ENCODE assay signal across 1 cellular context in genomic region chr7:100389437-100390088, GRCh38.
TF ChIP-seq lines count a peak whose summit lies in the region.

No MANE protein-coding gene starts in this region.

TF ChIP-seq in HEK293, 187 proteins besides CTCF, POLR2A, EP300 and RAD21 (continued from another document):
- TF ChIP-seq ZNF518A (tag by site-specific recombination; conservative IDR thresholded peaks at IDR 0.05; ENCODE audit: low read depth): no peak
- no peak for TF ChIP-seq ZNF747 (tag by site-specific recombination; IDR thresholded peaks at IDR 0.05)
- TF ChIP-seq ZSCAN30 (tag by site-specific recombination; IDR thresholded peaks at IDR 0.05): no peak
- no peak for TF ChIP-seq KLF1 (tag by site-specific recombination; IDR thresholded peaks at IDR 0.05)
- no peak for TF ChIP-seq ZNF76 (tag by site-specific recombination; IDR thresholded peaks at IDR 0.05; ENCODE audit: borderline replicate concordance, low read depth)
- peak; percentile 26; the same call in 1 of the 2 replicates for TF ChIP-seq GLIS2 (tag by site-specific recombination; IDR thresholded peaks at IDR 0.05)
- no peak for TF ChIP-seq ZNF362 (tag by site-specific recombination; IDR thresholded peaks at IDR 0.05)
- TF ChIP-seq ZNF398 (tag by site-specific recombination; IDR thresholded peaks at IDR 0.05): no peak
- peak; percentile 83 for TF ChIP-seq GLIS1 (tag by site-specific recombination; IDR thresholded peaks at IDR 0.05)
- no peak for TF ChIP-seq ZNF23 (tag by site-specific recombination; IDR thresholded peaks at IDR 0.05; ENCODE audit: borderline replicate concordance)
TF ChIP-seq in HEK293: peak in this region for 5.
